In genomic region chr1:28648493-28649238, GRCh38 we compare ENCODE assay signal across 1 cellular context.
TF ChIP-seq lines count a peak whose summit lies in the region.

Gene RNU11 (plus strand): TSS chr1:28648600.

TF ChIP-seq in HepG2, 621 proteins besides CTCF, POLR2A, EP300 and RAD21 (continued from another document and continues in another):
- TF ChIP-seq LRRFIP1 (CRISPR knock-in tag; conservative IDR thresholded peaks at IDR 0.05) (no peak; the same call in 1 of the 2 replicates), ZNF710 (CRISPR knock-in tag; IDR thresholded peaks at IDR 0.05; ENCODE audit: borderline replicate concordance) (peak; percentile 68; the same call in 1 of the 2 replicates), ZFP36L1 (CRISPR knock-in tag; IDR thresholded peaks at IDR 0.05) (peak; percentile 46; the same call in 1 of the 2 replicates), HMGXB4 (CRISPR knock-in tag; IDR thresholded peaks at IDR 0.05; ENCODE audit: borderline replicate concordance in 1 of 2, low read depth in 1 of 2) (peak; percentile 72 to 76), HCFC1 (IDR thresholded peaks at IDR 0.05; ENCODE audit: low read depth, low read length) (peak; percentile 55; the same call in 1 of the 2 replicates), ZBED4 (CRISPR knock-in tag; IDR thresholded peaks at IDR 0.05; ENCODE audit: borderline replicate concordance) (0 out of 2 replicates have a peak, but pooled peaks have one; percentile 74), MTA3 (CRISPR knock-in tag; IDR thresholded peaks at IDR 0.05) (0 out of 2 replicates have a peak, but pooled peaks have one; percentile 76), ZNF768 (CRISPR knock-in tag; IDR thresholded peaks at IDR 0.05) (no peak), PLRG1 (conservative IDR thresholded peaks at IDR 0.05) (no peak), ZNF790 (CRISPR knock-in tag; IDR thresholded peaks at IDR 0.05; ENCODE audit: borderline replicate concordance) (peak; percentile 41; the same call in 1 of the 2 replicates), ZNF350 (CRISPR knock-in tag; IDR thresholded peaks at IDR 0.05; ENCODE audit: borderline replicate concordance, low read depth) (peak; percentile 93), ZNF547 (CRISPR knock-in tag; IDR thresholded peaks at IDR 0.05) (peak; percentile 61; the same call in 1 of the 2 replicates), ZNF484 (CRISPR knock-in tag; IDR thresholded peaks at IDR 0.05; ENCODE audit: borderline replicate concordance, low read depth) (no peak), ZNF891 (CRISPR knock-in tag; IDR thresholded peaks at IDR 0.05) (no peak), ZNF737 (CRISPR knock-in tag; IDR thresholded peaks at IDR 0.05; ENCODE audit: borderline replicate concordance) (peak; percentile 69; the same call in 1 of the 2 replicates), FOXP4 (CRISPR knock-in tag; IDR thresholded peaks at IDR 0.05) (peak; percentile 68), FIP1L1 (IDR thresholded peaks at IDR 0.05; ENCODE audit: borderline replicate concordance, insufficient read depth, low read depth, low read length) (no peak), ZNF354B (CRISPR knock-in tag; IDR thresholded peaks at IDR 0.05) (peak; percentile 69; the same call in 1 of the 2 replicates), ZFP1 (CRISPR knock-in tag; IDR thresholded peaks at IDR 0.05) (peak; percentile 87), ZMAT5 (CRISPR knock-in tag; IDR thresholded peaks at IDR 0.05; ENCODE audit: borderline replicate concordance, low read depth) (no peak), ZNF577 (CRISPR knock-in tag; IDR thresholded peaks at IDR 0.05; ENCODE audit: borderline replicate concordance, low read depth) (no peak), ZNF124 (CRISPR knock-in tag; IDR thresholded peaks at IDR 0.05) (peak; percentile 94), KDM2A (CRISPR knock-in tag; IDR thresholded peaks at IDR 0.05; ENCODE audit: borderline replicate concordance, low read depth) (peak; percentile 60; the same call in 1 of the 2 replicates), TAF1 (CRISPR knock-in tag; IDR thresholded peaks at IDR 0.05) (no peak; the same call in 1 of the 2 replicates), EHMT2 (IDR thresholded peaks at IDR 0.05; ENCODE audit: borderline replicate concordance, low read depth, low read length) (no peak), ZNF446 (CRISPR knock-in tag; IDR thresholded peaks at IDR 0.05) (no peak), PATZ1 (CRISPR knock-in tag; IDR thresholded peaks at IDR 0.05) (peak; percentile 63), TMF1 (CRISPR knock-in tag; IDR thresholded peaks at IDR 0.05; ENCODE audit: low read depth) (0 out of 2 replicates have a peak, but pooled peaks have one; percentile 71), BORCS8-MEF2B (CRISPR knock-in tag; IDR thresholded peaks at IDR 0.05) (peak; percentile 64; the same call in 1 of the 2 replicates), ZNF574 (CRISPR knock-in tag; IDR thresholded peaks at IDR 0.05) (peak; percentile 93), FOXA3 (CRISPR knock-in tag; IDR thresholded peaks at IDR 0.05) (peak; percentile 88), ZNF333 (CRISPR knock-in tag; IDR thresholded peaks at IDR 0.05; ENCODE audit: borderline replicate concordance) (peak; percentile 89; the same call in 1 of the 2 replicates), KLF9 (CRISPR knock-in tag; IDR thresholded peaks at IDR 0.05; ENCODE audit: low read depth) (no peak), THAP7 (CRISPR knock-in tag; IDR thresholded peaks at IDR 0.05) (no peak), ZNF558 (CRISPR knock-in tag; IDR thresholded peaks at IDR 0.05; ENCODE audit: borderline replicate concordance) (peak; percentile 76), ZFP91 (CRISPR knock-in tag; IDR thresholded peaks at IDR 0.05; ENCODE audit: borderline replicate concordance) (peak; percentile 60), RBAK (CRISPR knock-in tag; IDR thresholded peaks at IDR 0.05) (no peak), ZNF335 (CRISPR knock-in tag; IDR thresholded peaks at IDR 0.05) (peak; percentile 89)
